In the genomic region with DNA sequence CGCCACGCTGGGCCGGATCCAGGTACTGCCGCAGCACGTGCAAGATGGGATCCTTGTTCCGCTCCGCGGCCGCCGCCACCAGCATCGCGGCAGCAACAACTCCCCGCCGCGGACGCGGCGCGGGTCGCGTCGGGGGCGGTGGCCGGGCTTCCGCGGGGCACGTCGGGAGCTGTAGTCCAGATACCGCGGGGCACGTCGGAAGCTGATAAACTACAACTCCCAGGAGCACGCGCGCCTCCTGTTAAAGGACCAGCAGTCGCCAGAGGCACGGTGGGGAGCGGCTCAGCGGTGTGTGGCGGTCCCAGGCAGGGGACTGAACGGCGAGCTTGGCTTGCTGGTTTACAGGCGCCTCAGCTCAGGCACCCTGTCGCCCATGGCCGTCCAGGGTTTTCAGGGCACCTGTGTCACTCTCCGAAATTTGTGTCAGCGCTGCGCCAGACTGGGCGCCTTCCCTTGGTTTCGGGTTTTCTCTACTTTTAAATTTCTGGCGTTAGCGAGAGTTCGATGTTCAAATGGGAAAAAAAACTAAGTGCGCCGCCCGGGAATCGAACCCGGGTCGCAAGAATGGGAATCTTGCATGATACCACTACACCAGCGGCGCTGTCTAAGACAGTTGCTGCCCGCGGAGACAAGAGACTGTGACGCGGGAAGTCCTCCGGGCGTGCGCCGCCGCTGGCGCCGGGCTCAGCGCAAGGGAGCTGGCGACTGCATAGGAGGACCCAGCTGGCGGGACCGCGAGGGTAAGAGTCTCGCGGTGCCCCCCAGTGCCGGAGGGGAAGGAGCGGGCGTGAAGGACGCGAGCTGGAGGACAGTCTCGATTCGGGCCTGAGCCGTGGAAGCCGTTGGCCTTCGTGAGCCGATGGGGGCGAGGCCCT, we compare ENCODE assay signal across 8 cellular contexts. TPM values are rescaled to one million over a fixed set of nuclear protein-coding genes. Genes with fewer than 3 reads are reported as not detected.
DNase-seq lines count a peak whose midpoint lies in the region; ATAC-seq and TF ChIP-seq lines count a peak whose summit lies in the region.

A gene (minus strand): TSS at position 100 of the 875 bp plus-strand sequence. CDS start 15 bp downstream, at position 85.

- intact Hi-C loops in left ventricle myocardium inferior (cut with micrococcal nuclease) (no loop called here), prostate gland (cut with DNase I) (loop anchor here (2.0 kb wide), 1 partner anchor 48 kb away; no protein-coding TSS in a partner anchor)

- H3K4me1 Mint-ChIP-seq in T-helper 1 cell treated with Interleukin-12 subunit alpha and Interleukin-12 subunit beta and Interleukin-4 antibody, amounts not matched to agents 30 μg/mL and 1 μg/mL, for 36 hours (ENCODE audit: low read depth): peaks cover 10% of the 10 kb centered on the region

- H3K27me3 ChIP-seq in left ventricle myocardium inferior (ENCODE audit: low read depth) (no peaks in the 10 kb centered on the region), prostate gland (replicated peaks; ENCODE audit: insufficient read depth) (no peaks in the 10 kb centered on the region)

- under 1% methylated on average over 91 of the region's 91 CpGs for WGBS in prostate gland

- ATAC-seq in HG02885 (IDR thresholded peaks at IDR 0.05; ENCODE audit: poor library complexity, unreplicated experiment): peak; percentile 74

- H3K27ac ChIP-seq in left ventricle myocardium inferior (replicated peaks) (peak within 1 kb of the TSS; percentile 99), prostate gland (peak within 1 kb of the TSS; percentile 97)

- peak; percentile 87 for TF ChIP-seq POLR2A in GM15510 (IDR thresholded peaks at IDR 0.05; ENCODE audit: borderline replicate concordance, extremely low read depth, insufficient read length)
- peak; percentile 58 for TF ChIP-seq POLR2A in prostate gland (IDR thresholded peaks at IDR 0.05)

- H3K4me1 ChIP-seq in left ventricle myocardium inferior: peaks cover 38% of the 10 kb centered on the region
- peaks cover 9% of the 10 kb centered on the region for H3K4me1 ChIP-seq in prostate gland (replicated peaks)

- H3K36me3 ChIP-seq in left ventricle myocardium inferior (peaks cover 22% of the 10 kb centered on the region), prostate gland (no peaks in the 10 kb centered on the region)

- H3K4me3 Mint-ChIP-seq in T-helper 1 cell treated with Interleukin-12 subunit alpha and Interleukin-12 subunit beta and Interleukin-4 antibody, amounts not matched to agents 30 μg/mL and 1 μg/mL, for 36 hours: peak within 1 kb of the TSS; percentile 84

- peaks cover 5% of the 10 kb centered on the region for H3K27me3 Mint-ChIP-seq in T-helper 1 cell treated with Interleukin-12 subunit alpha and Interleukin-12 subunit beta and Interleukin-4 antibody, amounts not matched to agents 30 μg/mL and 1 μg/mL, for 36 hours (ENCODE audit: low read depth)

- H3K27ac Mint-ChIP-seq in T-helper 1 cell treated with Interleukin-12 subunit alpha and Interleukin-12 subunit beta and Interleukin-4 antibody, amounts not matched to agents 30 μg/mL and 1 μg/mL, for 36 hours: peak within 1 kb of the TSS; percentile 94

- H3K9me3 ChIP-seq in left ventricle myocardium inferior (replicated peaks): no peaks in the 10 kb centered on the region
- H3K9me3 ChIP-seq in prostate gland: no peaks in the 10 kb centered on the region

- no peak for TF ChIP-seq CTCF in left ventricle myocardium inferior (IDR thresholded peaks at IDR 0.05; ENCODE audit: borderline replicate concordance)
- TF ChIP-seq CTCF in prostate gland (IDR thresholded peaks at IDR 0.05): peak in 2 of 4 experiments; percentile 28 to 32

- H3K9me3 Mint-ChIP-seq in T-helper 1 cell treated with Interleukin-12 subunit alpha and Interleukin-12 subunit beta and Interleukin-4 antibody, amounts not matched to agents 30 μg/mL and 1 μg/mL, for 36 hours: no peaks in the 10 kb centered on the region

- H3K36me3 Mint-ChIP-seq in T-helper 1 cell treated with Interleukin-12 subunit alpha and Interleukin-12 subunit beta and Interleukin-4 antibody, amounts not matched to agents 30 μg/mL and 1 μg/mL, for 36 hours (ENCODE audit: low read depth): no peaks in the 10 kb centered on the region

- DNase-seq in NCI-H1694 treated with DMSO at 0.1 percent for 48 hours (lab: John Stamatoyannopoulos, UW) (peak; percentile 77), amniotic stem cell (lab: John Stamatoyannopoulos, UW) (peak; percentile 92), left ventricle myocardium inferior (peak; percentile 97), prostate gland (ENCODE audit: low spot score) (peak; percentile 95), ureter (ENCODE audit: low spot score) (peak; percentile 94)

- peak within 1 kb of the TSS; percentile 91 for H3K4me3 ChIP-seq in left ventricle myocardium inferior
- peak within 1 kb of the TSS; percentile 49 to 64 for H3K4me3 ChIP-seq in prostate gland

RNA-seq across cellular contexts. Expression of the gene that starts here (rescaled TPM):
- total RNA-seq in left ventricle myocardium inferior (49.2 TPM), prostate gland (100 to 1,000 TPM; 179 to 207 TPM), ureter (48.3 TPM)

Comparison
In these comparisons a context has a peak if more than half of its experiments do, and no peak if none do; other contexts are left out.
1. Peak in every context shown above with its lines: DNase-seq, ATAC-seq, H3K4me3 ChIP-seq and H3K27ac ChIP-seq.